In genomic region chr15:43998607-43999006, GRCh38 we compare ENCODE assay signal across 10 cellular contexts.
A peak's percentile ranks its signal among the peaks of the same experiment; 100 is the strongest.
DNase-seq lines count a peak whose midpoint lies in the region; ATAC-seq, FAIRE-seq and TF ChIP-seq lines count a peak whose summit lies in the region.
"Had no signal": no experiment of that assay in that cellular context is flagged by ENCODE, and none has a peak within 500 bp of the region (broad histone marks: within the 10 kb centered on the region; RNA-seq: fewer than 3 reads in every experiment).

No MANE protein-coding gene starts in this region.

- H3K9me3 ChIP-seq in heart right ventricle (no peaks in the 10 kb centered on the region), pancreas (no peaks in the 10 kb centered on the region), ascending aorta (no peaks in the 10 kb centered on the region)
- H3K9me3 ChIP-seq: uterus had no signal

- WGBS in heart right ventricle, 2 donors, result 14 to 29% methylated on average over 4 of the region's 4 CpGs
- WGBS in pancreas, 2 donors, result 19 to 39% methylated on average over 4 of the region's 4 CpGs

- H3K4me3 ChIP-seq in astrocyte of the spinal cord (ENCODE audit: low read depth, low read length), result no peak overlapping the region
- H3K4me3 ChIP-seq in heart right ventricle, result peak overlapping the region in 4 of 10 donors; percentile 2 to 21 (median 12)
- H3K4me3 ChIP-seq in pancreas, result no peak overlapping the region
- H3K4me3 ChIP-seq in ascending aorta, result peak overlapping the region in 1 of 2 donors; percentile 29
- H3K4me3 ChIP-seq: uterus had no signal

- in situ Hi-C loops in astrocyte of the spinal cord (cut with HindIII; ENCODE audit: low sequenced_read_pairs), result no loop called here

- no peaks in the 10 kb centered on the region for H3K27me3 ChIP-seq in heart right ventricle
- no peaks in the 10 kb centered on the region for H3K27me3 ChIP-seq in pancreas
- H3K27me3 ChIP-seq in ascending aorta, result no peaks in the 10 kb centered on the region
- H3K27me3 ChIP-seq: uterus had no signal

- intact Hi-C loops in heart right ventricle (cut with DNase I), result loop anchor here in 1 of 10 donors (10.0 kb wide), 1 partner anchor 56 kb away; no protein-coding TSS in a partner anchor
- intact Hi-C loops in pancreas (cut with DNase I), result no loop called here
- intact Hi-C loops in ascending aorta (cut with DNase I), result no loop called here

- peaks cover 0 to 24% (median 13%) of the 10 kb centered on the region in 9 donors for H3K4me1 ChIP-seq in heart right ventricle
- peaks cover 0 to 4% (median 0%) of the 10 kb centered on the region in 3 donors for H3K4me1 ChIP-seq in pancreas
- H3K4me1 ChIP-seq in ascending aorta, result peaks cover 0 to 2% of the 10 kb centered on the region in 2 donors
- H3K4me1 ChIP-seq: uterus had no signal

- H3K36me3 ChIP-seq in heart right ventricle, result no peaks in the 10 kb centered on the region
- H3K36me3 ChIP-seq in pancreas, result no peaks in the 10 kb centered on the region
- no peaks in the 10 kb centered on the region for H3K36me3 ChIP-seq in ascending aorta
- H3K36me3 ChIP-seq: uterus had no signal

- ATAC-seq in heart right ventricle (peak; percentile 58 to 94 (median 91)), pancreas (peak; percentile 77 to 94 (median 90)), GM19467 (IDR thresholded peaks at IDR 0.05; ENCODE audit: unreplicated experiment) (no peak), GM19463 (IDR thresholded peaks at IDR 0.05; ENCODE audit: unreplicated experiment) (no peak)

- H3K27ac ChIP-seq in heart right ventricle (peak overlapping the region in 5 of 10 donors; percentile 1 to 59 (median 54)), pancreas (peak overlapping the region in 2 of 4 donors; percentile 39 to 43), ascending aorta (no peak overlapping the region)
- H3K27ac ChIP-seq: uterus had no signal

- no peak for TF ChIP-seq CTCF in astrocyte of the spinal cord (IDR thresholded peaks at IDR 0.05; ENCODE audit: low read depth, low read length)
- no peak for TF ChIP-seq CTCF in heart right ventricle (IDR thresholded peaks at IDR 0.05)
- no peak for TF ChIP-seq CTCF in pancreas (IDR thresholded peaks at IDR 0.05)
- TF ChIP-seq CTCF in ascending aorta (IDR thresholded peaks at IDR 0.05), result no peak

- peak; percentile 7 for DNase-seq in EH (ENCODE audit: low read depth)
- peak; percentile 56 for DNase-seq in astrocyte of the spinal cord (ENCODE audit: low read depth, low spot score)
- DNase-seq in heart right ventricle, result peak; percentile 21 to 45
- peak in 4 of 6 donors; percentile 17 to 41 (median 27) for DNase-seq in pancreas
- no peak for DNase-seq in ascending aorta (ENCODE audit: low spot score in 2 of 2)
- DNase-seq in T-helper 1 cell, result no peak
- DNase-seq: NCI-H1417 treated with DMSO at 0.1 percent for 48 hours, uterus had no signal

- FAIRE-seq in pancreas (lab: Jason Lieb, UNC), result no peak

Comparison
In these comparisons a context has a peak if more than half of its experiments do, and no peak if none do; other contexts are left out.
1. DNase-seq: peak in EH (single experiment), astrocyte of the spinal cord (single experiment), heart right ventricle (2 of 2) and pancreas (4 of 6); none in ascending aorta (0 of 2) and T-helper 1 cell (0 of 5).
2. ATAC-seq: peak in heart right ventricle (8 of 8) and pancreas (4 of 4); none in GM19467 (single experiment) and GM19463 (single experiment).